32 cellular contexts compared by ENCODE assay signal in the genomic region with DNA sequence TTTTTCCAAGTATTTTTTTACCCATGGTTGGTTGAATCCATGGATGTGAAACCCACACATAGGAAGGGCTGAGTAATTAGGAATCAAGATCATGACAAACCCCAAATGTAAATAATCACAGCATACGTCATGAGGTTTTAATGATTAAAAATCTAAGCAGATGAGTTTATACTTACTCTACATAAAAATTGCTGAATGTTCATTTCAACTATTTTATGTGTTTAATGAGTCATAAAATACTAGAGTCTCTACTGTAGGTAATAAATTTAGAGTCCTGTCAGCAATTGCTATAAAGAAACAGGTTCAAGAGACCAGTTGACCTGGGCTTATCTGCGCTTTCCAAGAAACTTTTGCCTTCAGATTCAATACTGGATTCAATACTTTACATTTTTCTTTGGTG. TPM values are rescaled to one million over a fixed set of nuclear protein-coding genes. Genes with fewer than 3 reads are reported as not detected.
A peak's percentile ranks its signal among the peaks of the same experiment; 100 is the strongest.
DNase-seq lines count a peak whose midpoint lies in the region; ATAC-seq, FAIRE-seq and TF ChIP-seq lines count a peak whose summit lies in the region.
"Had no signal": no experiment of that assay in that cellular context is flagged by ENCODE, and none has a peak within 500 bp of the region (broad histone marks: within the 10 kb centered on the region; RNA-seq: fewer than 3 reads in every experiment).

No MANE protein-coding gene starts in this region.

- CTCF ChIA-PET in HepG2 (lab: Yijun Ruan, JAX; ENCODE audit: low intra/inter-chr PET ratio, low total read pairs) = no interaction called here

- ATAC-seq in HepG2 (no peak), right lobe of liver (no peak), RWPE2 (ENCODE audit: low read depth) (peak; percentile 75), upper lobe of right lung (no peak), HG02623 (IDR thresholded peaks at IDR 0.05; ENCODE audit: unreplicated experiment) (no peak)
- ATAC-seq: naive thymus-derived CD8-positive, alpha-beta T cell had no signal

- POLR2A ChIA-PET in HepG2 (lab: Yijun Ruan, JAX) = no interaction called here

- no peak for TF ChIP-seq RAD21 in HepG2 (CRISPR knock-in tag; IDR thresholded peaks at IDR 0.05)

- FAIRE-seq in HepG2 (lab: Jason Lieb, UNC) = no peak
- peak; percentile 23 for FAIRE-seq in small intestine (lab: Jason Lieb, UNC)
- FAIRE-seq: H54 had no signal

- no peak overlapping the region for H2AFZ ChIP-seq in HepG2 (ENCODE audit: low read length)

- no peak for TF ChIP-seq POLR2A in HepG2 (IDR thresholded peaks at IDR 0.05; ENCODE audit: insufficient read depth in 1 of 2, low read depth in 2 of 2, low read length in 2 of 2)
- no peak for TF ChIP-seq POLR2A in right lobe of liver (IDR thresholded peaks at IDR 0.05)

- in situ Hi-C loops in HepG2 (cut with HindIII; ENCODE audit: extremely low pct_ligation_motif_present, low pct_unique_long_range_greater_than_20kb) = no loop called here

- TF ChIP-seq CTCF in HepG2 (CRISPR knock-in tag; IDR thresholded peaks at IDR 0.05) (no peak), right lobe of liver (IDR thresholded peaks at IDR 0.05) (no peak), RWPE2 (IDR thresholded peaks at IDR 0.05; ENCODE audit: poor library complexity, severe bottlenecking) (no peak), fibroblast of villous mesenchyme (IDR thresholded peaks at IDR 0.05; ENCODE audit: insufficient read depth, low read depth, low read length) (no peak), upper lobe of right lung (IDR thresholded peaks at IDR 0.05) (no peak)

- no peak overlapping the region for H3K4me3 ChIP-seq in HepG2 (replicated peaks in 1 of 3; ENCODE audit: insufficient read depth in 1 of 3, low read depth in 2 of 3, low read length in 3 of 3)
- H3K4me3 ChIP-seq in right lobe of liver = no peak overlapping the region
- H3K4me3 ChIP-seq in RWPE2 (ENCODE audit: severe bottlenecking) = no peak overlapping the region
- H3K4me3 ChIP-seq in fibroblast of villous mesenchyme (ENCODE audit: low read depth, low read length) = no peak overlapping the region
- H3K4me3 ChIP-seq in small intestine (ENCODE audit: low read depth in 1 of 2, low read length in 2 of 2) = no peak overlapping the region
- H3K4me3 ChIP-seq in upper lobe of right lung = no peak overlapping the region
- H3K4me3 ChIP-seq: cardiac muscle cell, coronary artery, smooth muscle cell, stomach, tibial artery had no signal

- WGBS in HepG2 (ENCODE audit: low lambda C conversion rate) = 98% methylated on average over 2 of the region's 2 CpGs
- WGBS in right lobe of liver (ENCODE audit: insufficient coverage, low coverage, low lambda C conversion rate, missing lambda C conversion rate) = 93% methylated on average over 2 of the region's 2 CpGs
- 31 to 66% (median 39%) methylated on average over 2 of the region's 2 CpGs for WGBS in small intestine, 3 donors

- no peak overlapping the region for H3K4me2 ChIP-seq in HepG2 (ENCODE audit: low read depth, low read length)
- H3K4me2 ChIP-seq: smooth muscle cell had no signal

- no peaks in the 10 kb centered on the region for H3K27me3 ChIP-seq in HepG2 (ENCODE audit: control insufficient read depth in 1 of 2, insufficient read depth in 2 of 2, low read length in 2 of 2)
- H3K27me3 ChIP-seq in right lobe of liver = no peaks in the 10 kb centered on the region
- no peaks in the 10 kb centered on the region for H3K27me3 ChIP-seq in RWPE2 (ENCODE audit: insufficient read depth, poor library complexity, severe bottlenecking)
- H3K27me3 ChIP-seq in small intestine (ENCODE audit: control insufficient read depth in 2 of 2, insufficient read depth in 2 of 2, low read length in 2 of 2) = no peaks in the 10 kb centered on the region
- no peaks in the 10 kb centered on the region for H3K27me3 ChIP-seq in upper lobe of right lung
- H3K27me3 ChIP-seq: cardiac muscle cell, stomach, tibial artery had no signal

- peaks cover 8 to 62% of the 10 kb centered on the region in 2 experiments; a peak in 4 of 5 replicates for H3K36me3 ChIP-seq in HepG2 (replicated peaks in 1 of 2; ENCODE audit: control insufficient read depth in 1 of 2, insufficient read depth in 2 of 2, low read length in 2 of 2)
- H3K36me3 ChIP-seq in right lobe of liver = peaks cover 0 to 72% (median 12%) of the 10 kb centered on the region in 4 donors
- H3K36me3 ChIP-seq in RWPE2 (ENCODE audit: low read depth) = peaks cover 4% of the 10 kb centered on the region; the same call in 1 of the 2 replicates
- H3K36me3 ChIP-seq in small intestine (ENCODE audit: control insufficient read depth in 2 of 2, insufficient read depth in 2 of 2, low read length in 2 of 2) = no peaks in the 10 kb centered on the region
- peaks cover 16% of the 10 kb centered on the region for H3K36me3 ChIP-seq in upper lobe of right lung

- no peaks in the 10 kb centered on the region for H3K79me2 ChIP-seq in HepG2 (ENCODE audit: insufficient read depth, low read length)

- TF ChIP-seq EP300 in HepG2 (IDR thresholded peaks at IDR 0.05; ENCODE audit: low read depth in 2 of 2, low read length in 2 of 2) (no peak), HepG2 (CRISPR knock-in tag; IDR thresholded peaks at IDR 0.05; ENCODE audit: borderline replicate concordance) (no peak)

- intact Hi-C loops in HepG2 (cut with micrococcal nuclease; ENCODE audit: unreplicated experiment) = no loop called here
- intact Hi-C loops in right lobe of liver (cut with DNase I) = no loop called here
- intact Hi-C loops in upper lobe of right lung (cut with DNase I) = no loop called here

- no peaks in the 10 kb centered on the region for H3K9me3 ChIP-seq in HepG2 (ENCODE audit: low read length)
- no peaks in the 10 kb centered on the region for H3K9me3 ChIP-seq in right lobe of liver
- H3K9me3 ChIP-seq in RWPE2 (ENCODE audit: severe bottlenecking) = no peaks in the 10 kb centered on the region
- no peaks in the 10 kb centered on the region for H3K9me3 ChIP-seq in small intestine (ENCODE audit: control insufficient read depth, low read depth)
- no peaks in the 10 kb centered on the region for H3K9me3 ChIP-seq in upper lobe of right lung
- H3K9me3 ChIP-seq: stomach, tibial artery had no signal

- no peak for DNase-seq in HepG2 (ENCODE audit: low spot score)
- no peak for DNase-seq in right lobe of liver
- no peak for DNase-seq in RWPE2 (ENCODE audit: low spot score)
- peak; percentile 52 for DNase-seq in fibroblast of villous mesenchyme (ENCODE audit: low read depth)
- peak; percentile 68 for DNase-seq in small intestine
- DNase-seq in amygdala (lab: John Stamatoyannopoulos, UW) = no peak
- no peak for DNase-seq in upper lobe of right lung
- DNase-seq: 8988T; activated CD4-positive, alpha-beta T cell treated with anti-CD3 and anti-CD28 coated beads, Interleukin-2, amount 50 U/mL, for 4 hours; activated CD4-positive, CD25-positive, alpha-beta regulatory T cell; activated naive CD4-positive, alpha-beta T cell treated with anti-CD3 and anti-CD28 coated beads, Interleukin-2, amount 10 ng/mL, durations not matched to agents 7 days and 5 days; amniotic stem cell; CD4-positive, alpha-beta T cell; DMS 273 treated with DMSO at 0.1 percent for 48 hours; effector memory CD4-positive, alpha-beta T cell; midbrain; naive thymus-derived CD8-positive, alpha-beta T cell; NCI-H1092 treated with DMSO at 0.1 percent for 48 hours; NCI-H2029 treated with DMSO at 0.1 percent for 48 hours; NCI-H2227 treated with DMSO at 0.1 percent for 48 hours; NCI-H748 treated with DMSO at 0.1 percent for 48 hours; retina; stimulated activated CD4-positive, alpha-beta T cell treated with anti-CD3 and anti-CD28 coated beads, Interleukin-1b, Interleukin-23, amount 100 ng/mL, for 48 hours; stomach; T-helper 1 cell; tibial artery had no signal

- H3K27ac ChIP-seq in HepG2 (ENCODE audit: extremely low read length, insufficient read depth, low read length) (no peak overlapping the region), right lobe of liver (no peak overlapping the region), RWPE2 (ENCODE audit: poor library complexity, severe bottlenecking) (peak overlapping the region; percentile 11), small intestine (ENCODE audit: low read depth in 1 of 2, low read length in 1 of 2) (no peak overlapping the region), upper lobe of right lung (no peak overlapping the region)
- H3K27ac ChIP-seq: cardiac muscle cell, coronary artery, RWPE1, stomach, tibial artery had no signal

- H4K20me1 ChIP-seq in HepG2 (ENCODE audit: insufficient read depth, low read length) = no peaks in the 10 kb centered on the region

- BruUV-seq in HepG2 (replicated peaks; lab: Mats Ljungman, UMichigan) = no TSS peak

- no peak overlapping the region for H3K9ac ChIP-seq in HepG2 (ENCODE audit: insufficient read depth, low read depth, low read length)

- H3K4me1 ChIP-seq in HepG2 (ENCODE audit: insufficient read depth, low read length) (no peaks in the 10 kb centered on the region), right lobe of liver (peaks cover 0 to 14% (median 8%) of the 10 kb centered on the region in 4 donors), RWPE2 (ENCODE audit: insufficient read depth, poor library complexity, severe bottlenecking) (peaks cover 32% of the 10 kb centered on the region), small intestine (ENCODE audit: control insufficient read depth in 2 of 2, insufficient read depth in 1 of 2, low read depth in 1 of 2, low read length in 1 of 2) (no peaks in the 10 kb centered on the region), upper lobe of right lung (no peaks in the 10 kb centered on the region)
- H3K4me1 ChIP-seq: tibial artery had no signal

RNA-seq across cellular contexts. Expression of a gene that starts 18.2 kb away (rescaled TPM):
- total RNA-seq in HepG2 (2016; rRNA removed; fragmentation: Illumina TruSeq; extraction: Trizol) = 8.7 and 12.4 TPM in 2 replicates
- 1.1 and 1.7 TPM in 2 replicates for total RNA-seq in HepG2 (2016; cell fraction: cytosol; rRNA removed; fragmentation: Illumina TruSeq; extraction: Trizol; ENCODE audit: low read depth)
- 9.9 and 12.2 TPM in 2 replicates for total RNA-seq in HepG2 (2016; cell fraction: insoluble cytoplasmic fraction; rRNA removed; fragmentation: Illumina TruSeq; extraction: Trizol)
- total RNA-seq in HepG2 (2016; cell fraction: membrane; rRNA removed; fragmentation: Illumina TruSeq; extraction: Trizol) = 2.9 and 3.5 TPM in 2 replicates
- 8.8 and 11.7 TPM in 2 replicates for total RNA-seq in HepG2 (2016; cell fraction: nucleus; rRNA removed; fragmentation: Illumina TruSeq; extraction: Trizol)
- polyA plus RNA-seq in HepG2 (2011; rRNA removed) = 15.7 and 19.7 TPM in 2 replicates
- 18.3 and 19.4 TPM in 2 replicates for polyA plus RNA-seq in HepG2 (2011; cell fraction: cytosol; rRNA removed)
- 10.9 and 15.1 TPM in 2 replicates for polyA plus RNA-seq in HepG2 (2011; cell fraction: nucleus; rRNA removed)
- polyA plus RNA-seq in HepG2 (2012) = 18.2 and 26.6 TPM in 2 replicates
- 0.96 and 1.1 TPM in 2 replicates for polyA plus RNA-seq in HepG2 (2016; cell fraction: cytosol; fragmentation: Illumina TruSeq; extraction: Trizol; ENCODE audit: low read depth)
- polyA plus RNA-seq in HepG2 (2016; cell fraction: insoluble cytoplasmic fraction; fragmentation: Illumina TruSeq; extraction: Trizol; ENCODE audit: low read depth) = 14.7 and 15.0 TPM in 2 replicates
- polyA plus RNA-seq in HepG2 (2016; cell fraction: membrane; fragmentation: Illumina TruSeq; extraction: Trizol; ENCODE audit: low read depth) = 1.5 and 2.0 TPM in 2 replicates
- polyA plus RNA-seq in HepG2 (2016; cell fraction: nucleus; fragmentation: Illumina TruSeq; extraction: Trizol; ENCODE audit: insufficient read depth, low read depth) = 10.0 and 12.8 TPM in 2 replicates
- polyA minus RNA-seq in HepG2 (2011; rRNA and poly(A)+ RNA removed; ENCODE audit: low replicate concordance) = 33.7 and 40.4 TPM in 2 replicates
- polyA minus RNA-seq in HepG2 (2011; cell fraction: cytosol; rRNA and poly(A)+ RNA removed) = 13.9 and 16.7 TPM in 2 replicates
- polyA minus RNA-seq in HepG2 (2011; cell fraction: nucleus; rRNA and poly(A)+ RNA removed) = 24.0 and 32.6 TPM in 2 replicates
- 10 to 100 TPM; 32.3 to 85.7 (median 49.0) TPM for total RNA-seq in right lobe of liver
- 4.2 and 4.7 TPM in 2 replicates for total RNA-seq in fibroblast of villous mesenchyme
- polyA plus RNA-seq in small intestine = 10 to 100 TPM in 1 of 3 donors, 1 to 10 TPM in 2; 3.8 to 26.5 (median 6.8) TPM
- 3.6 TPM for total RNA-seq in upper lobe of right lung

Comparison
In these comparisons a context has a peak if more than half of its experiments do, and no peak if none do; other contexts are left out.
1. DNase-seq: peak in fibroblast of villous mesenchyme (single experiment) and small intestine (single experiment); none in HepG2 (single experiment), right lobe of liver (0 of 3), RWPE2 (single experiment), amygdala (0 of 56) and upper lobe of right lung (single experiment).